Comparison of ENCODE assay signal across 1 cellular context in the genomic region with DNA sequence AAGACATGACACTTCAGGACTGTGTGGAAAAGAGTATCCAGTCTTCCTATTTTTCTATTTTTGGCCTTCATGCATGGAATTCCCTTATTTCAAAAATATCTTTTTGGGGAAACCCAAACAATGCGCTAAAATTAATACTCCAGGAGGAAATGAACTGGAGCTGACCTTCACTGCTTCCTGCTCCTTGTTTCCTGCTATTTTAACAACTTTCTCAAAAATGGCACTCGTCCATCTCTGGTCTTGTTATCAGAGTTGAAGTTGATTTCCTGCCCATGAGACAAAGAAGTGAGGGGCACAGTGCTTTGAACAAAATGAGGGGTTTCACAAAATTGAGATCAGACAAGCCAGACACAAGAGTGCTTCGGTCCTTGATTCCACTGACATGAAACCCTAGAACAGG.
TF ChIP-seq lines count a peak whose summit lies in the region.

No MANE protein-coding gene starts in this region.

TF ChIP-seq in GM23338, 12 proteins besides CTCF, POLR2A, EP300 and RAD21 (continued from another document):
- TF ChIP-seq, protein P1, sequence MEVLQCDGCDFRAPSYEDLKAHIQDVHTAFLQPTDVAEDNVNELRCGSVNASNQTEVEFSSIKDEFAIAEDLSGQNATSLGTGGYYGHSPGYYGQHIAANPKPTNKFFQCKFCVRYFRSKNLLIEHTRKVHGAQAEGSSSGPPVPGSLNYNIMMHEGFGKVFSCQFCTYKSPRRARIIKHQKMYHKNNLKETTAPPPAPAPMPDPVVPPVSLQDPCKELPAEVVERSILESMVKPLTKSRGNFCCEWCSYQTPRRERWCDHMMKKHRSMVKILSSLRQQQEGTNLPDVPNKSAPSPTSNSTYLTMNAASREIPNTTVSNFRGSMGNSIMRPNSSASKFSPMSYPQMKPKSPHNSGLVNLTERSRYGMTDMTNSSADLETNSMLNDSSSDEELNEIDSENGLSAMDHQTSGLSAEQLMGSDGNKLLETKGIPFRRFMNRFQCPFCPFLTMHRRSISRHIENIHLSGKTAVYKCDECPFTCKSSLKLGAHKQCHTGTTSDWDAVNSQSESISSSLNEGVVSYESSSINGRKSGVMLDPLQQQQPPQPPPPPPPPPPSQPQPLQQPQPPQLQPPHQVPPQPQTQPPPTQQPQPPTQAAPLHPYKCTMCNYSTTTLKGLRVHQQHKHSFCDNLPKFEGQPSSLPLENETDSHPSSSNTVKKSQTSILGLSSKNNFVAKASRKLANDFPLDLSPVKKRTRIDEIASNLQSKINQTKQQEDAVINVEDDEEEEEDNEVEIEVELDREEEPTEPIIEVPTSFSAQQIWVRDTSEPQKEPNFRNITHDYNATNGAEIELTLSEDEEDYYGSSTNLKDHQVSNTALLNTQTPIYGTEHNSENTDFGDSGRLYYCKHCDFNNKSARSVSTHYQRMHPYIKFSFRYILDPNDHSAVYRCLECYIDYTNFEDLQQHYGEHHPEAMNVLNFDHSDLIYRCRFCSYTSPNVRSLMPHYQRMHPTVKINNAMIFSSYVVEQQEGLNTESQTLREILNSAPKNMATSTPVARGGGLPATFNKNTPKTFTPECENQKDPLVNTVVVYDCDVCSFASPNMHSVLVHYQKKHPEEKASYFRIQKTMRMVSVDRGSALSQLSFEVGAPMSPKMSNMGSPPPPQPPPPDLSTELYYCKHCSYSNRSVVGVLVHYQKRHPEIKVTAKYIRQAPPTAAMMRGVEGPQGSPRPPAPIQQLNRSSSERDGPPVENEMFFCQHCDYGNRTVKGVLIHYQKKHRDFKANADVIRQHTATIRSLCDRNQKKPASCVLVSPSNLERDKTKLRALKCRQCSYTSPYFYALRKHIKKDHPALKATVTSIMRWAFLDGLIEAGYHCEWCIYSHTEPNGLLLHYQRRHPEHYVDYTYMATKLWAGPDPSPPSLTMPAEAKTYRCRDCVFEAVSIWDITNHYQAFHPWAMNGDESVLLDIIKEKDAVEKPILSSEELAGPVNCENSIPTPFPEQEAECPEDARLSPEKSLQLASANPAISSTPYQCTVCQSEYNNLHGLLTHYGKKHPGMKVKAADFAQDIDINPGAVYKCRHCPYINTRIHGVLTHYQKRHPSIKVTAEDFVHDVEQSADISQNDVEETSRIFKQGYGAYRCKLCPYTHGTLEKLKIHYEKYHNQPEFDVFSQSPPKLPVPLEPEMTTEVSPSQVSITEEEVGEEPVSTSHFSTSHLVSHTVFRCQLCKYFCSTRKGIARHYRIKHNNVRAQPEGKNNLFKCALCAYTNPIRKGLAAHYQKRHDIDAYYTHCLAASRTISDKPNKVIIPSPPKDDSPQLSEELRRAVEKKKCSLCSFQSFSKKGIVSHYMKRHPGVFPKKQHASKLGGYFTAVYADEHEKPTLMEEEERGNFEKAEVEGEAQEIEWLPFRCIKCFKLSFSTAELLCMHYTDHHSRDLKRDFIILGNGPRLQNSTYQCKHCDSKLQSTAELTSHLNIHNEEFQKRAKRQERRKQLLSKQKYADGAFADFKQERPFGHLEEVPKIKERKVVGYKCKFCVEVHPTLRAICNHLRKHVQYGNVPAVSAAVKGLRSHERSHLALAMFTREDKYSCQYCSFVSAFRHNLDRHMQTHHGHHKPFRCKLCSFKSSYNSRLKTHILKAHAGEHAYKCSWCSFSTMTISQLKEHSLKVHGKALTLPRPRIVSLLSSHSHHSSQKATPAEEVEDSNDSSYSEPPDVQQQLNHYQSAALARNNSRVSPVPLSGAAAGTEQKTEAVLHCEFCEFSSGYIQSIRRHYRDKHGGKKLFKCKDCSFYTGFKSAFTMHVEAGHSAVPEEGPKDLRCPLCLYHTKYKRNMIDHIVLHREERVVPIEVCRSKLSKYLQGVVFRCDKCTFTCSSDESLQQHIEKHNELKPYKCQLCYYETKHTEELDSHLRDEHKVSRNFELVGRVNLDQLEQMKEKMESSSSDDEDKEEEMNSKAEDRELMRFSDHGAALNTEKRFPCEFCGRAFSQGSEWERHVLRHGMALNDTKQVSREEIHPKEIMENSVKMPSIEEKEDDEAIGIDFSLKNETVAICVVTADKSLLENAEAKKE (CRISPR knock-in tag; IDR thresholded peaks at IDR 0.05): no peak
- TF ChIP-seq STAT1 (IDR thresholded peaks at IDR 0.05; ENCODE audit: unreplicated experiment) (no peak), ZNF114 (CRISPR knock-in tag; IDR thresholded peaks at IDR 0.05) (no peak), CREB1 (CRISPR knock-in tag; IDR thresholded peaks at IDR 0.05; ENCODE audit: low read depth) (no peak)
- TF ChIP-seq, protein P2, sequence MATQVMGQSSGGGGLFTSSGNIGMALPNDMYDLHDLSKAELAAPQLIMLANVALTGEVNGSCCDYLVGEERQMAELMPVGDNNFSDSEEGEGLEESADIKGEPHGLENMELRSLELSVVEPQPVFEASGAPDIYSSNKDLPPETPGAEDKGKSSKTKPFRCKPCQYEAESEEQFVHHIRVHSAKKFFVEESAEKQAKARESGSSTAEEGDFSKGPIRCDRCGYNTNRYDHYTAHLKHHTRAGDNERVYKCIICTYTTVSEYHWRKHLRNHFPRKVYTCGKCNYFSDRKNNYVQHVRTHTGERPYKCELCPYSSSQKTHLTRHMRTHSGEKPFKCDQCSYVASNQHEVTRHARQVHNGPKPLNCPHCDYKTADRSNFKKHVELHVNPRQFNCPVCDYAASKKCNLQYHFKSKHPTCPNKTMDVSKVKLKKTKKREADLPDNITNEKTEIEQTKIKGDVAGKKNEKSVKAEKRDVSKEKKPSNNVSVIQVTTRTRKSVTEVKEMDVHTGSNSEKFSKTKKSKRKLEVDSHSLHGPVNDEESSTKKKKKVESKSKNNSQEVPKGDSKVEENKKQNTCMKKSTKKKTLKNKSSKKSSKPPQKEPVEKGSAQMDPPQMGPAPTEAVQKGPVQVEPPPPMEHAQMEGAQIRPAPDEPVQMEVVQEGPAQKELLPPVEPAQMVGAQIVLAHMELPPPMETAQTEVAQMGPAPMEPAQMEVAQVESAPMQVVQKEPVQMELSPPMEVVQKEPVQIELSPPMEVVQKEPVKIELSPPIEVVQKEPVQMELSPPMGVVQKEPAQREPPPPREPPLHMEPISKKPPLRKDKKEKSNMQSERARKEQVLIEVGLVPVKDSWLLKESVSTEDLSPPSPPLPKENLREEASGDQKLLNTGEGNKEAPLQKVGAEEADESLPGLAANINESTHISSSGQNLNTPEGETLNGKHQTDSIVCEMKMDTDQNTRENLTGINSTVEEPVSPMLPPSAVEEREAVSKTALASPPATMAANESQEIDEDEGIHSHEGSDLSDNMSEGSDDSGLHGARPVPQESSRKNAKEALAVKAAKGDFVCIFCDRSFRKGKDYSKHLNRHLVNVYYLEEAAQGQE (IDR thresholded peaks at IDR 0.05; ENCODE audit: unreplicated experiment): no peak
